Comparison of ENCODE assay signal across 19 cellular contexts in genomic region chr6:160967351-160967750, GRCh38. TPM values are rescaled to one million over a fixed set of nuclear protein-coding genes. Genes with fewer than 3 reads are reported as not detected.
DNase-seq lines count a peak whose midpoint lies in the region; ATAC-seq and TF ChIP-seq lines count a peak whose summit lies in the region.
"Had no signal": no experiment of that assay in that cellular context is flagged by ENCODE, and none has a peak within 500 bp of the region (broad histone marks: within the 10 kb centered on the region; RNA-seq: fewer than 3 reads in every experiment).

No MANE protein-coding gene starts in this region.

- no peak overlapping the region for H2BK5ac ChIP-seq in H9 (ENCODE audit: insufficient read length, low read length)

- H3K36me3 ChIP-seq in heart right ventricle, result no peaks in the 10 kb centered on the region

- intact Hi-C loops in Right ventricle myocardium inferior (cut with DNase I) (no loop called here), cardiac septum (cut with DNase I) (no loop called here), right cardiac atrium (cut with DNase I) (no loop called here), heart right ventricle (cut with DNase I) (no loop called here)

- no peak overlapping the region for H3T11ph ChIP-seq in H9 (ENCODE audit: low read length)

- H2AK5ac ChIP-seq in H9 (ENCODE audit: insufficient read length, low read length), result no peak overlapping the region

- H3K18ac ChIP-seq in H9 (ENCODE audit: insufficient read length, low read depth, low read length), result no peak overlapping the region

- no peaks in the 10 kb centered on the region for H3K4me1 ChIP-seq in right cardiac atrium (ENCODE audit: control insufficient read depth, insufficient read depth, low read length)
- peaks cover 0 to 26% (median 4%) of the 10 kb centered on the region in 9 donors for H3K4me1 ChIP-seq in heart right ventricle
- 0 out of 2 replicates have a peak, but pooled peaks cover 3% of the 10 kb centered on the region for H3K4me1 ChIP-seq in H9 (ENCODE audit: insufficient read depth, low read length)
- H3K4me1 ChIP-seq: A549 had no signal

- no peaks in the 10 kb centered on the region for H3K23me2 ChIP-seq in H9 (ENCODE audit: insufficient read length, low read depth, low read length, poor library complexity, severe bottlenecking)

- no peak overlapping the region for H4K91ac ChIP-seq in H9 (ENCODE audit: insufficient read length, low read depth, low read length)

- no peak overlapping the region for H4K8ac ChIP-seq in H9 (replicated peaks; ENCODE audit: insufficient read length, low read depth, low read length)

- no peak overlapping the region for H2BK120ac ChIP-seq in H9 (ENCODE audit: low read depth, low read length, poor library complexity, severe bottlenecking)

- WGBS in right cardiac atrium, result 85% methylated on average over 4 of the region's 4 CpGs
- 86 to 94% methylated on average over 4 of the region's 4 CpGs for WGBS in heart right ventricle, 2 donors
- no CpG with 5 or more reads among the region's 4 CpGs for WGBS in H9 (ENCODE audit: extremely low coverage, insufficient read length, low lambda C conversion rate)

- no peak overlapping the region for H3K4me2 ChIP-seq in H9 (ENCODE audit: insufficient read depth, insufficient read length, low read length)
- H3K4me2 ChIP-seq: A549 had no signal

- no peak overlapping the region for H2BK12ac ChIP-seq in H9 (ENCODE audit: insufficient read length, low read depth, low read length)

- TF ChIP-seq CTCF in heart right ventricle (IDR thresholded peaks at IDR 0.05) (no peak), VCaP (conservative IDR thresholded peaks at IDR 0.05) (no peak), H9 (conservative IDR thresholded peaks at IDR 0.05) (no peak)

- no peak overlapping the region for H4K5ac ChIP-seq in H9 (ENCODE audit: insufficient read length, low read depth, low read length)

- no peak overlapping the region for H3K56ac ChIP-seq in H9 (ENCODE audit: insufficient read length, low read depth, low read length)

- H3K9me3 ChIP-seq in right cardiac atrium (ENCODE audit: control insufficient read depth, low read length) (no peaks in the 10 kb centered on the region), heart right ventricle (no peaks in the 10 kb centered on the region), H9 (ENCODE audit: control insufficient read depth, low read depth, low read length) (no peaks in the 10 kb centered on the region)
- H3K9me3 ChIP-seq: A549 had no signal

- no peaks in the 10 kb centered on the region for H3K4me1 Mint-ChIP-seq in H9
- H3K4me1 Mint-ChIP-seq: CD14-positive monocyte; CD4-positive, alpha-beta memory T cell; IgD-negative memory B cell had no signal

- H3K14ac ChIP-seq in H9 (ENCODE audit: insufficient read depth, low read length), result no peak overlapping the region

- H3K36me3 Mint-ChIP-seq in H9 (ENCODE audit: insufficient read depth in 1 of 3, low read depth in 3 of 3), result no peaks in the 10 kb centered on the region; a peak in 1 of 7 replicates
- H3K36me3 Mint-ChIP-seq: CD14-positive monocyte; CD4-positive, alpha-beta memory T cell; IgD-negative memory B cell had no signal

- H3K79me1 ChIP-seq in H9 (ENCODE audit: insufficient read depth, low read depth, low read length, poor library complexity, severe bottlenecking), result no peaks in the 10 kb centered on the region

- H2AFZ ChIP-seq in H9 (ENCODE audit: low read length), result no peak overlapping the region

- H3K27me3 ChIP-seq in right cardiac atrium (ENCODE audit: control insufficient read depth, insufficient read depth), result no peaks in the 10 kb centered on the region
- H3K27me3 ChIP-seq in heart right ventricle, result no peaks in the 10 kb centered on the region
- H3K27me3 ChIP-seq in H9 (ENCODE audit: insufficient read depth, low read length), result no peaks in the 10 kb centered on the region

- no peaks in the 10 kb centered on the region for H3K27me3 Mint-ChIP-seq in H9 (ENCODE audit: low read depth)

- H3K4me3 ChIP-seq in right cardiac atrium (ENCODE audit: low read length), result no peak overlapping the region
- H3K4me3 ChIP-seq in heart right ventricle, result no peak overlapping the region
- H3K4me3 ChIP-seq: A549 had no signal

- H3K9ac ChIP-seq in H9 (ENCODE audit: extremely low read depth, insufficient read length, low read length), result no peak overlapping the region

- ATAC-seq in Right ventricle myocardium inferior, result peak; percentile 38
- ATAC-seq in right cardiac atrium, result no peak
- no peak for ATAC-seq in heart right ventricle
- ATAC-seq: A549, HepG2 had no signal

- H3K27ac Mint-ChIP-seq in H9, result no peak overlapping the region
- H3K27ac Mint-ChIP-seq: CD14-positive monocyte; CD4-positive, alpha-beta memory T cell; IgD-negative memory B cell had no signal

- no peak overlapping the region for H2BK20ac ChIP-seq in H9 (ENCODE audit: low read depth, low read length, poor library complexity, severe bottlenecking)

- no peak overlapping the region for H2BK15ac ChIP-seq in H9 (ENCODE audit: low read depth, low read length)

- no peaks in the 10 kb centered on the region for H4K20me1 ChIP-seq in H9 (ENCODE audit: control insufficient read depth, insufficient read depth, insufficient read length)

- H3K27ac ChIP-seq in right cardiac atrium (ENCODE audit: low read length), result peak overlapping the region; percentile 13
- peak overlapping the region in 1 of 10 donors; percentile 10 for H3K27ac ChIP-seq in heart right ventricle
- peak overlapping the region; percentile 55 for H3K27ac ChIP-seq in VCaP
- no peak overlapping the region for H3K27ac ChIP-seq in H9 (ENCODE audit: insufficient read length, low read depth, low read length)
- H3K27ac ChIP-seq: 22Rv1, A549 had no signal

- H3K4ac ChIP-seq in H9 (ENCODE audit: low read depth, low read length), result no peak overlapping the region

- H3K23ac ChIP-seq in H9 (ENCODE audit: insufficient read length, low read depth, low read length), result no peak overlapping the region

- 0 out of 5 replicates have a peak, but pooled peaks cover 0 to 3% of the 10 kb centered on the region in 2 experiments for H3K9me3 Mint-ChIP-seq in H9
- H3K9me3 Mint-ChIP-seq: CD4-positive, alpha-beta memory T cell; IgD-negative memory B cell had no signal

- no peaks in the 10 kb centered on the region for H3K79me2 ChIP-seq in H9 (ENCODE audit: insufficient read depth, low read length)

- H3K4me3 Mint-ChIP-seq in H9, result no peak overlapping the region
- H3K4me3 Mint-ChIP-seq: CD14-positive monocyte; CD4-positive, alpha-beta memory T cell; IgD-negative memory B cell had no signal

- DNase-seq in Right ventricle myocardium inferior (ENCODE audit: missing footprints) (no peak), cardiac septum (ENCODE audit: low spot score) (no peak), right cardiac atrium (no peak), heart right ventricle (no peak), SKM-1 (lab: John Stamatoyannopoulos, UW; ENCODE audit: unreplicated experiment) (no peak), H9 (no peak)
- DNase-seq: AML-193; CD4-positive, alpha-beta memory T cell; DMS153; DMS79; GDM1; GOT3; H7 had no signal

RNA-seq across cellular contexts. Expression of gene MAP3K4, which starts 24.2 kb away (rescaled TPM):
- total RNA-seq in Right ventricle myocardium inferior (49.0 TPM), cardiac septum (30.9 TPM), right cardiac atrium (10 to 100 TPM; 28.0 to 42.3 (median 33.7) TPM), heart right ventricle (10 to 100 TPM; 25.2 to 50.2 (median 32.5) TPM), H9 (2021) (49.3 and 54.3 TPM in 2 replicates)
- polyA plus RNA-seq in right cardiac atrium (11.8 TPM), heart right ventricle (10 to 100 TPM; 10.5 to 13.5 TPM)
